8 cellular contexts compared by ENCODE assay signal in the genomic region with DNA sequence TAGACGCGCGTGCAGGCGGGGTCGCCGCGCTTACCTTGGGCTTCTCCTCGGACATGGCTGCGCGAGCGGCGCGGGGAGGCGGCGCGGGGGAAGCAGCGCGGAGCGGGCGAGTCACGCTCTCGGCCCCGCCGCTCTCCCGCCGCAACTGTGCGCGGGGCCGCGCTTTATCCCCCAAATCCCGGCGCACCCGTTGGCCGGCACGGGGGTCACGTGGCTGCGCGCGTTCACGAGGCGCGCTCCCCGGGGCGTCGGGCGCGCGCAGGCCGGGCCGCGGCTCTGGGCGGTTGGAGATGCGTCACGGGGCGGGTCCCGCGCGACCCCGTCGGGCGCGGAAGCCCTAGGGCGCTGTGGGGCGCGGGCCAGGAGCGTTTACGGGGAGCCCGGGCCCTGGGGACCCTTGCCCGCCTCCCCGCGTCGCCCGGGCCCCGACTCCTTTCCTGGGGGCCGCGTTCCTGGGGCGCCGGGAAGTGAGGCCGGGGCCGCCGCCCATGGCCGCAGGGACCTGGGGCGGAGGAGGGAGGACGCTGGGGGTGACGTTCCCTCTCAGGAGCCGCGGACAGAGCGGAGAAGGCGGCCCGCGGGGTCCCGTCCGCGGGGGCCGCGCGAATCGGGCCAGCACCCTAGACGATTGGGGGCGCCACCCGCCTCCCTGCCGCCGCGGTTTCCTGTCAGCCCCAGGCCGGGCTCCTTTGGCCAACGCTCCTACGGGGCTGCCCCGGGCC. TPM values are rescaled to one million over a fixed set of nuclear protein-coding genes. Genes with fewer than 3 reads are reported as not detected.
DNase-seq lines count a peak whose midpoint lies in the region; ATAC-seq and TF ChIP-seq lines count a peak whose summit lies in the region.

Gene SUMO3, minus strand, starts transcription at position 149 of the 722 bp plus-strand sequence. Its CDS starts 94 bp downstream, at position 55.

- CTCF ChIA-PET in OCI-LY7 (lab: Charles Lee; ENCODE audit: unreplicated experiment) = interaction anchor here (0.6 kb wide), 1 partner anchor 116 kb away, joined by 5 read pairs; no protein-coding TSS in a partner anchor

- ATAC-seq in HG03439 (IDR thresholded peaks at IDR 0.05; ENCODE audit: unreplicated experiment) = peak; percentile 63

- DNase-seq in OCI-LY7 (ENCODE audit: low spot score) = peak; percentile 88
- peak; percentile 94 for DNase-seq in activated T-cell treated with anti-CD3 and anti-CD28 coated beads, Interleukin-2, amount 50 U/mL, for 1 hour
- peak; percentile 54 to 65 for DNase-seq in stimulated activated CD8-positive, alpha-beta memory T cell treated with anti-CD3 and anti-CD28 coated beads, Interleukin-4, amount 100 ng/mL, for 4 hours (ENCODE audit: low read depth in 2 of 2, low spot score in 1 of 2)

- no peaks in the 10 kb centered on the region for H3K9me2 ChIP-seq in OCI-LY7 (ENCODE audit: insufficient read depth, low read length)

- peak within 1 kb of the TSS; percentile 72 for H3K4me3 ChIP-seq in OCI-LY7 (ENCODE audit: low read depth, low read length, poor library complexity, severe bottlenecking)
- H3K4me3 ChIP-seq in esophagus (ENCODE audit: low read depth in 1 of 2, low read length in 2 of 2) = peak within 1 kb of the TSS; percentile 47 to 70
- H3K4me3 ChIP-seq in mucosa of stomach (ENCODE audit: low read length) = peak within 1 kb of the TSS; percentile 41

- peak within 1 kb of the TSS; percentile 77 for H2AFZ ChIP-seq in OCI-LY7 (ENCODE audit: low read length)

- H3K9me3 ChIP-seq in OCI-LY7 (ENCODE audit: low read length) (peaks cover 7% of the 10 kb centered on the region), esophagus (ENCODE audit: control insufficient read depth in 2 of 2, insufficient read depth in 1 of 2, low read depth in 1 of 2, low read length in 1 of 2) (peaks cover 0 to 6% of the 10 kb centered on the region in 2 donors), mucosa of stomach (ENCODE audit: control insufficient read depth, low read length) (no peaks in the 10 kb centered on the region)

- peaks cover 13% of the 10 kb centered on the region; the same call in 1 of the 2 replicates for H3K79me2 ChIP-seq in OCI-LY7 (ENCODE audit: insufficient read depth, low read depth, low read length)

- H3K4me1 ChIP-seq in OCI-LY7 (ENCODE audit: insufficient read depth, low read length, poor library complexity, severe bottlenecking) (peaks cover 6% of the 10 kb centered on the region), esophagus (ENCODE audit: control insufficient read depth in 2 of 2, insufficient read depth in 2 of 2, low read length in 1 of 2) (peaks cover 0 to 11% of the 10 kb centered on the region in 2 donors), mucosa of stomach (ENCODE audit: control insufficient read depth, insufficient read depth, low read length) (peaks cover 10% of the 10 kb centered on the region)

- peak within 1 kb of the TSS; percentile 92 for H3K9ac ChIP-seq in mucosa of stomach (ENCODE audit: low read length)

- no peaks in the 10 kb centered on the region for H3K27me3 ChIP-seq in esophagus (ENCODE audit: control insufficient read depth in 1 of 2, insufficient read depth in 2 of 2, low read length in 2 of 2)
- no peaks in the 10 kb centered on the region for H3K27me3 ChIP-seq in mucosa of stomach (ENCODE audit: control insufficient read depth, insufficient read depth, low read length)

- H3K36me3 ChIP-seq in OCI-LY7 (ENCODE audit: insufficient read depth, low read length) (no peaks in the 10 kb centered on the region), esophagus (ENCODE audit: control insufficient read depth in 2 of 2, insufficient read depth in 2 of 2, low read length in 1 of 2) (peaks cover 4 to 8% of the 10 kb centered on the region in 2 donors), mucosa of stomach (ENCODE audit: control insufficient read depth, insufficient read depth, low read length) (no peaks in the 10 kb centered on the region)

- intact Hi-C loops in OCI-LY7 (cut with micrococcal nuclease; ENCODE audit: unreplicated experiment) = loop anchor here (5.0 kb wide), 1 partner anchor 114 kb away; no protein-coding TSS in a partner anchor

- peak; percentile 73 for TF ChIP-seq POLR2A in GM19193 (IDR thresholded peaks at IDR 0.05; ENCODE audit: extremely low read depth, insufficient read depth, insufficient read length)

- TF ChIP-seq CTCF in C4-2B (conservative IDR thresholded peaks at IDR 0.05) = no peak
- no peak for TF ChIP-seq CTCF in OCI-LY7 (conservative IDR thresholded peaks at IDR 0.05; ENCODE audit: low read length)

- H3K27ac ChIP-seq in C4-2B (peak within 1 kb of the TSS; percentile 57), OCI-LY7 (ENCODE audit: low read depth, low read length, poor library complexity, severe bottlenecking) (peak within 1 kb of the TSS; percentile 51), esophagus (ENCODE audit: low read depth in 2 of 2, low read length in 1 of 2) (peak within 1 kb of the TSS; percentile 64 to 84)

- H4K20me1 ChIP-seq in OCI-LY7 (ENCODE audit: insufficient read depth, low read length) = peaks cover 4% of the 10 kb centered on the region; the same call in 1 of the 2 replicates

- POLR2A ChIA-PET in OCI-LY7 (lab: Charles Lee) = no interaction called here

- H3K4me2 ChIP-seq in OCI-LY7 (ENCODE audit: low read length) = peak within 1 kb of the TSS; percentile 74

- 1% methylated on average over 23 to 108 of the region's 108 CpGs for WGBS in esophagus, 2 donors

- TSS peak; percentile 55 for BruUV-seq in OCI-LY7 (replicated peaks; lab: Mats Ljungman, UMichigan)

RNA-seq across cellular contexts. Expression of gene SUMO3, which starts in this region (rescaled TPM):
- 59.5 and 60.3 TPM in 2 replicates for total RNA-seq in OCI-LY7 (2014; rRNA removed; shearing (Covaris generic))
- total RNA-seq in OCI-LY7 (2022) = 85.5 and 94.6 TPM in 2 replicates
- polyA plus RNA-seq in esophagus = 10 to 100 TPM; 13.4 to 36.5 TPM

Comparison
In these comparisons a context has a peak if more than half of its experiments do, and no peak if none do; other contexts are left out.
1. Peak in every context shown above with its lines: DNase-seq, ATAC-seq, H3K4me3 ChIP-seq and H3K27ac ChIP-seq.